10 cellular contexts compared by ENCODE assay signal in genomic region chr1:202642619-202643291, GRCh38.
DNase-seq lines count a peak whose midpoint lies in the region; ATAC-seq, FAIRE-seq and TF ChIP-seq lines count a peak whose summit lies in the region.
"Had no signal": no experiment of that assay in that cellular context is flagged by ENCODE, and none has a peak within 500 bp of the region (broad histone marks: within the 10 kb centered on the region; RNA-seq: fewer than 3 reads in every experiment).

No MANE protein-coding gene starts in this region.

- H3K18ac ChIP-seq in H1 (ENCODE audit: extremely low read depth, low read length), result no peak overlapping the region

- H3K4ac ChIP-seq in H1 (replicated peaks; ENCODE audit: insufficient read length, low read depth, low read length), result no peak overlapping the region

- no peak overlapping the region for H4K91ac ChIP-seq in H1 (replicated peaks; ENCODE audit: insufficient read length, low read length)

- peaks cover 48 to 57% of the 10 kb centered on the region in 2 donors for H3K27me3 Mint-ChIP-seq in natural killer cell treated with Interleukin-12 subunit alpha and Interleukin-12 subunit beta and Interleukin-15 and Interleukin-18, amount 100 ng/mL, for 72 hours

- H3K4me2 ChIP-seq in H1 (ENCODE audit: insufficient read depth in 1 of 2, low read depth in 2 of 2, low read length in 2 of 2), result peak overlapping the region; percentile 88 to 96

- no peak overlapping the region for H2BK20ac ChIP-seq in H1 (ENCODE audit: low read length)

- H2BK120ac ChIP-seq in H1 (replicated peaks; ENCODE audit: low read depth, low read length), result no peak overlapping the region

- H3K79me1 ChIP-seq in H1 (ENCODE audit: low read depth, low read length), result no peaks in the 10 kb centered on the region

- WGBS in H1 (ENCODE audit: extremely low coverage in 1 of 2, insufficient coverage in 1 of 2, insufficient read length in 1 of 2, insufficient replicate concordance in 2 of 2, low coverage in 1 of 2, low lambda C conversion rate in 2 of 2, missing lambda C conversion rate in 1 of 2), 2 experiments, result 2% methylated on average over 57 of the region's 58 CpGs; no CpG with 5 or more reads in 1 of the 2 experiments
- 1% methylated on average over 54 to 58 of the region's 58 CpGs for WGBS in aorta, 2 donors

- no peak overlapping the region for H3K27ac Mint-ChIP-seq in natural killer cell treated with Interleukin-12 subunit alpha and Interleukin-12 subunit beta and Interleukin-15 and Interleukin-18, amount 100 ng/mL, for 72 hours

- peaks cover 5% of the 10 kb centered on the region for H3K4me1 ChIP-seq in cardiac muscle cell (ENCODE audit: low read depth)
- H3K4me1 ChIP-seq in H1 (replicated peaks in 1 of 4; ENCODE audit: control insufficient read depth in 3 of 4, insufficient read depth in 4 of 4, low read length in 3 of 4), result peaks cover 7 to 29% (median 16%) of the 10 kb centered on the region in 4 experiments
- H3K4me1 ChIP-seq in aorta (ENCODE audit: control insufficient read depth in 1 of 2, insufficient read depth in 2 of 2, low read length in 2 of 2), result no peaks in the 10 kb centered on the region

- H3K9me3 ChIP-seq in cardiac muscle cell (ENCODE audit: low read depth) (no peaks in the 10 kb centered on the region), H1 (ENCODE audit: insufficient read depth in 2 of 2, low read depth in 1 of 2, low read length in 1 of 2) (no peaks in the 10 kb centered on the region), aorta (ENCODE audit: control insufficient read depth, low read length) (no peaks in the 10 kb centered on the region)

- intact Hi-C loops in cardiac septum (cut with DNase I), result no loop called here
- intact Hi-C loops in aorta (cut with DNase I), result no loop called here

- peak in 1 of 2 donors; percentile 15 for ATAC-seq in natural killer cell treated with Interleukin-12 subunit alpha and Interleukin-12 subunit beta and Interleukin-15 and Interleukin-18, amount 100 ng/mL, for 72 hours
- no peak for ATAC-seq in aorta (ENCODE audit: low FRiP score)
- no peak for ATAC-seq in HG02623 (IDR thresholded peaks at IDR 0.05; ENCODE audit: unreplicated experiment)

- H4K8ac ChIP-seq in H1 (ENCODE audit: extremely low read depth, insufficient read depth, low read length), result peak overlapping the region; percentile 57

- no peak overlapping the region for H2AK5ac ChIP-seq in H1 (ENCODE audit: low read depth, low read length)

- H3K79me2 ChIP-seq in H1 (ENCODE audit: control insufficient read depth in 1 of 2, insufficient read depth in 2 of 2, low read length in 2 of 2), result no peaks in the 10 kb centered on the region

- H2AFZ ChIP-seq in H1 (ENCODE audit: low read length), result no peak overlapping the region

- no peak overlapping the region for H2BK5ac ChIP-seq in H1 (ENCODE audit: low read depth, low read length)

- no peak overlapping the region for H3K27ac ChIP-seq in cardiac muscle cell
- no peak overlapping the region for H3K27ac ChIP-seq in H1 (ENCODE audit: low read depth, low read length)
- H3K27ac ChIP-seq in aorta (ENCODE audit: low read depth in 1 of 2, low read length in 2 of 2), result no peak overlapping the region
- H3K27ac ChIP-seq: epithelial cell of prostate, VCaP had no signal

- peaks cover 6 to 10% of the 10 kb centered on the region in 2 donors for H3K4me1 Mint-ChIP-seq in natural killer cell treated with Interleukin-12 subunit alpha and Interleukin-12 subunit beta and Interleukin-15 and Interleukin-18, amount 100 ng/mL, for 72 hours (ENCODE audit: low read depth in 2 of 2)

- peaks cover 56% of the 10 kb centered on the region for H3K27me3 ChIP-seq in cardiac muscle cell
- peaks cover 0 to 31% (median 30%) of the 10 kb centered on the region in 4 experiments; a peak in 5 of 7 replicates for H3K27me3 ChIP-seq in H1 (replicated peaks in 1 of 4; ENCODE audit: control insufficient read depth in 3 of 4, extremely low read depth in 1 of 4, insufficient read depth in 3 of 4, low read length in 3 of 4)
- no peaks in the 10 kb centered on the region for H3K27me3 ChIP-seq in aorta (ENCODE audit: control insufficient read depth in 1 of 2, insufficient read depth in 2 of 2, low read length in 1 of 2)

- no peak overlapping the region; a peak in 1 of 7 replicates for H3K9ac ChIP-seq in H1 (replicated peaks in 1 of 4; ENCODE audit: extremely low read depth in 1 of 4, low read depth in 3 of 4, low read length in 3 of 4)

- peak overlapping the region; percentile 59 for H3K4me3 Mint-ChIP-seq in natural killer cell treated with Interleukin-12 subunit alpha and Interleukin-12 subunit beta and Interleukin-15 and Interleukin-18, amount 100 ng/mL, for 72 hours

- CTCF ChIA-PET in H1 (lab: Charles Lee; ENCODE audit: partially characterized antibody), result interaction anchor here (1.1 to 11.9 kb wide), 5 partner anchors 10 to 21 kb away, joined by 3 to 122 read pairs (median 5); no protein-coding TSS in a partner anchor

- H3K36me3 ChIP-seq in cardiac muscle cell, result no peaks in the 10 kb centered on the region
- no peaks in the 10 kb centered on the region for H3K36me3 ChIP-seq in H1 (ENCODE audit: control insufficient read depth in 2 of 4, insufficient read depth in 4 of 4, low read length in 3 of 4)
- no peaks in the 10 kb centered on the region for H3K36me3 ChIP-seq in aorta (ENCODE audit: control insufficient read depth in 1 of 2, insufficient read depth in 2 of 2, low read length in 1 of 2)

- H3K23me2 ChIP-seq in H1 (ENCODE audit: low read depth, low read length), result peaks cover 19% of the 10 kb centered on the region

- POLR2A ChIA-PET in H1 (lab: Charles Lee; ENCODE audit: partially characterized antibody), result interaction anchor here (1.3 kb wide), 1 partner anchor 61 kb away, joined by 3 read pairs; no protein-coding TSS in a partner anchor

- TF ChIP-seq EP300 in H1 (IDR thresholded peaks at IDR 0.05; ENCODE audit: borderline replicate concordance in 1 of 2, low read depth in 2 of 2, low read length in 2 of 2), result no peak

- peak overlapping the region; percentile 18 for H3K4me3 ChIP-seq in cardiac muscle cell
- peak overlapping the region; percentile 51 to 87 (median 70) for H3K4me3 ChIP-seq in H1 (ENCODE audit: extremely low read depth in 1 of 4, insufficient read depth in 2 of 4, low read depth in 3 of 4, low read length in 4 of 4)
- H3K4me3 ChIP-seq in aorta (ENCODE audit: low read length in 2 of 2), result peak overlapping the region; percentile 8 to 23

- no peak overlapping the region for H4K5ac ChIP-seq in H1 (ENCODE audit: insufficient read length, low read depth, low read length)

- no peak for TF ChIP-seq POLR2A in H1 (IDR thresholded peaks at IDR 0.05; ENCODE audit: control extremely low read depth in 1 of 2, low read depth in 2 of 2, low read length in 2 of 2)

- H3K23ac ChIP-seq in H1 (ENCODE audit: insufficient read length), result no peak overlapping the region

- H4K20me1 ChIP-seq in H1 (replicated peaks in 1 of 2; ENCODE audit: control insufficient read depth in 1 of 2, insufficient read depth in 2 of 2, low read length in 2 of 2), result peaks cover 0 to 3% of the 10 kb centered on the region in 2 experiments

- no peaks in the 10 kb centered on the region for H3K36me3 Mint-ChIP-seq in natural killer cell treated with Interleukin-12 subunit alpha and Interleukin-12 subunit beta and Interleukin-15 and Interleukin-18, amount 100 ng/mL, for 72 hours

- no peak overlapping the region for H2BK12ac ChIP-seq in H1 (ENCODE audit: low read depth, low read length)

- TF ChIP-seq CTCF in cardiac muscle cell (IDR thresholded peaks at IDR 0.05; ENCODE audit: low read depth, low read length) (no peak), H1 (IDR thresholded peaks at IDR 0.05; ENCODE audit: control extremely low read depth in 1 of 3, insufficient read depth in 1 of 3, low read depth in 1 of 3, low read length in 3 of 3) (no peak)

- H3K14ac ChIP-seq in H1 (ENCODE audit: insufficient read length), result no peak overlapping the region

- no peak for TF ChIP-seq RAD21 in H1 (IDR thresholded peaks at IDR 0.05 in 1 of 2, conservative IDR thresholded peaks at IDR 0.05 in 1 of 2; ENCODE audit: low read depth in 2 of 2, low read length in 2 of 2)

- H2BK15ac ChIP-seq in H1 (ENCODE audit: low read length), result no peak overlapping the region

- DNase-seq in cardiac muscle cell (ENCODE audit: low read depth in 1 of 2, low spot score in 1 of 2) (no peak), cardiac septum (ENCODE audit: low spot score) (no peak), H1 (ENCODE audit: low read depth in 1 of 2, low spot score in 2 of 2) (peak in 1 of 2 experiments; percentile 67), aorta (no peak), NCI-H82 treated with DMSO at 0.1 percent for 48 hours (lab: John Stamatoyannopoulos, UW; ENCODE audit: unreplicated experiment) (no peak), NCI-H2029 treated with DMSO at 0.1 percent for 48 hours (lab: John Stamatoyannopoulos, UW) (no peak)
- DNase-seq in natural killer cell treated with Interleukin-12 subunit alpha and Interleukin-12 subunit beta and Interleukin-15 and Interleukin-18, amount 100 ng/mL, for 72 hours (ENCODE audit: low spot score), result no peak

- no peak overlapping the region for H3K56ac ChIP-seq in H1 (replicated peaks; ENCODE audit: insufficient read length, low read depth, low read length)

- FAIRE-seq in H1 (lab: Jason Lieb, UNC), result no peak

- no peaks in the 10 kb centered on the region for H3K9me3 Mint-ChIP-seq in natural killer cell treated with Interleukin-12 subunit alpha and Interleukin-12 subunit beta and Interleukin-15 and Interleukin-18, amount 100 ng/mL, for 72 hours

TF ChIP-seq in H1, 55 proteins besides CTCF, POLR2A, EP300 and RAD21:
- no peak for TF ChIP-seq CEBPB (IDR thresholded peaks at IDR 0.05; ENCODE audit: low read depth, low read length)
- peak; percentile 46; the same call in 1 of the 2 replicates for TF ChIP-seq SUZ12 (IDR thresholded peaks at IDR 0.05; ENCODE audit: low read length)
- TF ChIP-seq EZH2 (IDR thresholded peaks at IDR 0.05; ENCODE audit: low read depth, low read length, severe bottlenecking), result peak; percentile 63
- TF ChIP-seq KDM4A (IDR thresholded peaks at IDR 0.05; ENCODE audit: low read depth, low read length, severe bottlenecking), result peak; percentile 48
- 0 out of 2 replicates have a peak, but pooled peaks have one; percentile 35 for TF ChIP-seq RBBP5 (IDR thresholded peaks at IDR 0.05; ENCODE audit: borderline replicate concordance, low read depth, low read length)
TF ChIP-seq in H1: peak in this region for 4.

Comparison
In these comparisons a context has a peak if more than half of its experiments do, and no peak if none do; other contexts are left out.
1. H3K4me3 ChIP-seq: peak in every context shown above with its lines; median percentile 70 in H1; 18 in cardiac muscle cell; 16 in aorta.